32 cellular contexts compared by ENCODE assay signal in the genomic region with DNA sequence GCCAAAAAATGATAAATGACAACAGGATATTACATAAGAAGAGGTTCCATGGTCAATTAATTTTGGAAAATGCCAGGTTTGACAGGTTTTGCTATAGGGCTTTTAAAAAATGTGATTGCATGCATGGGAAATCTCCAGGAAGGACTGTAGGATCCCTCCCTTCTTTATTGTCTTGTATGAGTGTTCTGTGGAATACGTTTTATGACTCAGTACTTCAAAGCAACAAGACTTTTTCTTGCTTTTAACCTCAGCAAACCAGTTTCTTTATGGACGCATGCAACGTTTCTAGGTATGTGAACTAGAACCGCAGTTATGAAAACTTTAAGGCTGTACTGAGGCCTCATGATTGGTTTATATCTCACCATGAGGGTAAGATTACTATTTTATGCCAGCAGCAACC.
"Had no signal": no experiment of that assay in that cellular context is flagged by ENCODE, and none has a peak within 500 bp of the region (broad histone marks: within the 10 kb centered on the region; RNA-seq: fewer than 3 reads in every experiment).

No MANE protein-coding gene starts in this region.

- H3K27me3 ChIP-seq: adrenal gland, body of pancreas, esophagus muscularis mucosa had no signal

- H3K9me3 ChIP-seq: adrenal gland, body of pancreas, esophagus muscularis mucosa had no signal

- H3K4me1 Mint-ChIP-seq: activated naive CD4-positive, alpha-beta T cell treated with anti-CD3 and anti-CD28 coated beads, Interleukin-2, amount 50 U/mL, for 24 hours; activated naive CD8-positive, alpha-beta T cell treated with anti-CD3 and anti-CD28 coated beads, Interleukin-2, amount 50 U/mL, for 24 hours had no signal

- H3K36me3 Mint-ChIP-seq: activated CD4-positive, alpha-beta memory T cell treated with anti-CD3 and anti-CD28 coated beads for 36 hours; activated naive CD4-positive, alpha-beta T cell treated with anti-CD3 and anti-CD28 coated beads, Interleukin-2, amount 50 U/mL, for 24 hours; activated naive CD8-positive, alpha-beta T cell treated with anti-CD3 and anti-CD28 coated beads for 36 hours had no signal

- H3K27me3 Mint-ChIP-seq: activated CD4-positive, alpha-beta memory T cell treated with anti-CD3 and anti-CD28 coated beads for 36 hours; activated CD4-positive, alpha-beta T cell treated with anti-CD3 and anti-CD28 coated beads for 36 hours; activated CD4-positive, alpha-beta T cell treated with anti-CD3 and anti-CD28 coated beads, Interleukin-2, amount 10 ng/mL, durations not matched to agents 24 days and 14 days; activated CD8-positive, alpha-beta memory T cell treated with anti-CD3 and anti-CD28 coated beads, Interleukin-2, amount 10 ng/mL, durations not matched to agents 7 days and 5 days; activated naive CD8-positive, alpha-beta T cell treated with anti-CD3 and anti-CD28 coated beads, Interleukin-2, amount 50 U/mL, for 24 hours had no signal

- H3K27ac Mint-ChIP-seq: activated B cell treated with CpG ODN at 0.5 μM for 24 hours; activated CD4-positive, alpha-beta memory T cell treated with anti-CD3 and anti-CD28 coated beads for 36 hours; activated CD4-positive, alpha-beta T cell treated with anti-CD3 and anti-CD28 coated beads for 36 hours; activated CD4-positive, alpha-beta T cell treated with anti-CD3 and anti-CD28 coated beads, Interleukin-2, amount 10 ng/mL, durations not matched to agents 24 days and 14 days; activated CD8-positive, alpha-beta memory T cell treated with anti-CD3 and anti-CD28 coated beads, Interleukin-2, amount 10 ng/mL, durations not matched to agents 7 days and 5 days; activated CD8-positive, alpha-beta T cell treated with anti-CD3 and anti-CD28 coated beads, Interleukin-2, amount 10 ng/mL, durations not matched to agents 7 days and 5 days; activated naive CD4-positive, alpha-beta T cell treated with anti-CD3 and anti-CD28 coated beads for 36 hours; activated naive CD4-positive, alpha-beta T cell treated with anti-CD3 and anti-CD28 coated beads, Interleukin-2, amount 50 U/mL, for 24 hours; activated naive CD8-positive, alpha-beta T cell treated with anti-CD3 and anti-CD28 coated beads for 36 hours; activated naive CD8-positive, alpha-beta T cell treated with anti-CD3 and anti-CD28 coated beads, Interleukin-2, amount 50 U/mL, for 24 hours; activated T-helper 1 cell treated with anti-CD3 and anti-CD28 coated beads, Interleukin-12 subunit alpha, Interleukin-12 subunit beta, Interleukin-2, Interleukin-4 antibody, amounts not matched to agents 30 ng/mL and 10 ng/mL and 1 ng/mL, durations not matched to agents 14 hours and 24 hours and 36 hours; activated T-helper 2 cell treated with anti-CD3 and anti-CD28 coated beads, Interferon-gamma antibody, Interleukin-2, Interleukin-4, amounts not matched to agents 10 μg/mL and 5 μg/mL and 100 μg/mL, durations not matched to agents 14 hours and 24 hours and 36 hours; effector memory CD8-positive, alpha-beta T cell had no signal

- H3K36me3 ChIP-seq: adrenal gland, esophagus muscularis mucosa, WERI-Rb-1 had no signal

- ATAC-seq: activated CD4-positive, alpha-beta T cell treated with anti-CD3 and anti-CD28 coated beads for 36 hours; activated CD8-positive, alpha-beta memory T cell treated with anti-CD3 and anti-CD28 coated beads, Interleukin-2, amount 10 ng/mL, durations not matched to agents 7 days and 5 days; activated CD8-positive, alpha-beta T cell treated with anti-CD3 and anti-CD28 coated beads, Interleukin-2, amount 10 ng/mL, durations not matched to agents 7 days and 5 days; activated naive CD8-positive, alpha-beta T cell treated with anti-CD3 and anti-CD28 coated beads, Interleukin-2, amount 50 U/mL, for 24 hours; body of pancreas; effector memory CD8-positive, alpha-beta T cell had no signal

- H3K9me3 Mint-ChIP-seq: activated B cell treated with CpG ODN at 0.5 μM for 24 hours; activated CD4-positive, alpha-beta memory T cell treated with anti-CD3 and anti-CD28 coated beads for 36 hours; activated naive CD4-positive, alpha-beta T cell treated with anti-CD3 and anti-CD28 coated beads for 36 hours; activated naive CD8-positive, alpha-beta T cell treated with anti-CD3 and anti-CD28 coated beads, Interleukin-2, amount 50 U/mL, for 24 hours; activated T-helper 2 cell treated with anti-CD3 and anti-CD28 coated beads, Interferon-gamma antibody, Interleukin-2, Interleukin-4, amounts not matched to agents 10 μg/mL and 5 μg/mL and 100 μg/mL, durations not matched to agents 14 hours and 24 hours and 36 hours had no signal

- H3K27ac ChIP-seq: adrenal gland, body of pancreas, epithelial cell of prostate, esophagus muscularis mucosa, WERI-Rb-1 had no signal

- H3K4me3 Mint-ChIP-seq: activated B cell treated with CpG ODN at 0.5 μM for 24 hours; activated CD4-positive, alpha-beta memory T cell treated with anti-CD3 and anti-CD28 coated beads for 36 hours; activated CD4-positive, alpha-beta T cell treated with anti-CD3 and anti-CD28 coated beads for 36 hours; activated CD4-positive, alpha-beta T cell treated with anti-CD3 and anti-CD28 coated beads, Interleukin-2, amount 10 ng/mL, durations not matched to agents 24 days and 14 days; activated CD8-positive, alpha-beta memory T cell treated with anti-CD3 and anti-CD28 coated beads, Interleukin-2, amount 10 ng/mL, durations not matched to agents 7 days and 5 days; activated CD8-positive, alpha-beta T cell treated with anti-CD3 and anti-CD28 coated beads, Interleukin-2, amount 10 ng/mL, durations not matched to agents 7 days and 5 days; activated naive CD4-positive, alpha-beta T cell treated with anti-CD3 and anti-CD28 coated beads for 36 hours; activated naive CD4-positive, alpha-beta T cell treated with anti-CD3 and anti-CD28 coated beads, Interleukin-2, amount 50 U/mL, for 24 hours; activated naive CD8-positive, alpha-beta T cell treated with anti-CD3 and anti-CD28 coated beads for 36 hours; activated naive CD8-positive, alpha-beta T cell treated with anti-CD3 and anti-CD28 coated beads, Interleukin-2, amount 50 U/mL, for 24 hours; activated T-helper 1 cell treated with anti-CD3 and anti-CD28 coated beads, Interleukin-12 subunit alpha, Interleukin-12 subunit beta, Interleukin-2, Interleukin-4 antibody, amounts not matched to agents 30 ng/mL and 10 ng/mL and 1 ng/mL, durations not matched to agents 14 hours and 24 hours and 36 hours; effector memory CD8-positive, alpha-beta T cell had no signal

- H3K4me1 ChIP-seq: adrenal gland, body of pancreas, esophagus muscularis mucosa had no signal

- H3K4me3 ChIP-seq: adrenal gland, body of pancreas, esophagus muscularis mucosa had no signal

- DNase-seq: activated B cell treated with CpG ODN at 0.5 μM for 24 hours; activated CD4-positive, alpha-beta memory T cell treated with anti-CD3 and anti-CD28 coated beads for 36 hours; activated CD4-positive, alpha-beta T cell treated with anti-CD3 and anti-CD28 coated beads for 36 hours; activated CD4-positive, alpha-beta T cell treated with anti-CD3 and anti-CD28 coated beads, Interleukin-2, amount 10 ng/mL, durations not matched to agents 24 days and 14 days; activated CD4-positive, CD25-positive, alpha-beta regulatory T cell treated with anti-CD3 and anti-CD28 coated beads, Interleukin-2, amount 50 U/mL, for 72 hours; activated CD8-positive, alpha-beta memory T cell treated with anti-CD3 and anti-CD28 coated beads, Interleukin-2, amount 10 ng/mL, durations not matched to agents 7 days and 5 days; activated CD8-positive, alpha-beta memory T cell treated with anti-CD3 and anti-CD28 coated beads, Interleukin-2, amount 50 U/mL, for 4 hours; activated CD8-positive, alpha-beta T cell treated with anti-CD3 and anti-CD28 coated beads, Interleukin-2, amount 10 ng/mL, durations not matched to agents 7 days and 5 days; activated effector memory CD4-positive, alpha-beta T cell treated with anti-CD3 and anti-CD28 coated beads, Interleukin-2, amount 50 U/mL, for 16 hours; activated naive CD4-positive, alpha-beta T cell treated with anti-CD3 and anti-CD28 coated beads for 36 hours; activated naive CD8-positive, alpha-beta T cell treated with anti-CD3 and anti-CD28 coated beads for 36 hours; activated naive CD8-positive, alpha-beta T cell treated with anti-CD3 and anti-CD28 coated beads, Interleukin-2, amount 50 U/mL, for 24 hours; activated T-cell treated with anti-CD3 and anti-CD28 coated beads, Interleukin-2, amount 50 U/mL, for 1 hour; activated T-cell treated with anti-CD3 and anti-CD28 coated beads, Interleukin-2, amount 50 U/mL, for 48 hours; adrenal gland; amygdala; aorta; body of pancreas; caudate nucleus; cortex of kidney; dermis blood vessel endothelial cell; effector CD4-positive, alpha-beta T cell; effector memory CD8-positive, alpha-beta T cell; head of caudate nucleus; T-helper 2 cell; T-helper 9 cell; WERI-Rb-1 had no signal
